ENCODE assay signal across 17 cellular contexts in the genomic region with DNA sequence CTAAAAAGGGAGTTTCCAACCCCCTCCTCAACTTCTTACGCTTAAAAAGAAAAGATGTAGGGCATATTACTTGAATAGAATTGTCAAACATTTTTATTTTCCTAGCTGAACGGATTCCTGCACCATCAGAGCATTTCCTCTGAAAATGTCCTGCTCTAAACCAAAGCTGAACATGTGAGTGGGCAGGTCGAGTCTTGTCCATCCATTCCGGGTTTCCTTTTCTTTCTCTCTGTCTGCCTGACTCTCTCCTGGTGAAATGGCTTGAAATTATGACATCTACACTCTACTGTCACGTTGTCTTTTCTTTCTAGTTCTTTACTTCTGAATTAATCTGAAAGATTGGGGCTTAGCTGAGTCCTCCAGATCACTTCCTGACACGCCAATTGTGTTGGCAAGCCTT. TPM values are rescaled to one million over a fixed set of nuclear protein-coding genes. Genes with fewer than 3 reads are reported as not detected.
"Had no signal": no experiment of that assay in that cellular context is flagged by ENCODE, and none has a peak within 500 bp of the region (broad histone marks: within the 10 kb centered on the region; RNA-seq: fewer than 3 reads in every experiment).

No MANE protein-coding gene starts in this region.

- H3K27me3 ChIP-seq: adrenal gland, upper lobe of right lung had no signal

- H3K4me1 ChIP-seq: adrenal gland, body of pancreas, heart right ventricle, psoas muscle, upper lobe of right lung had no signal

- H3K27ac Mint-ChIP-seq: activated B cell treated with CpG ODN at 0.5 μM for 24 hours; activated CD4-positive, alpha-beta T cell treated with anti-CD3 and anti-CD28 coated beads, Interleukin-2, amount 10 ng/mL, durations not matched to agents 7 days and 5 days; activated T-helper 2 cell treated with anti-CD3 and anti-CD28 coated beads, Interferon-gamma antibody, Interleukin-2, Interleukin-4, amounts not matched to agents 10 μg/mL and 5 μg/mL and 100 μg/mL, durations not matched to agents 14 hours and 24 hours and 36 hours; dendritic cell treated with granulocyte-macrophage colony-stimulating factor and Interleukin-4, amounts not matched to agents 40 ng/mL and 50 ng/mL, for 4 days; memory B cell; natural killer cell treated with Interleukin-12 subunit alpha and Interleukin-12 subunit beta and Interleukin-15 and Interleukin-18, amount 100 ng/mL, for 72 hours had no signal

- H3K9me3 ChIP-seq: adrenal gland, body of pancreas, heart right ventricle, psoas muscle, upper lobe of right lung had no signal

- H3K36me3 Mint-ChIP-seq: memory B cell; natural killer cell treated with Interleukin-12 subunit alpha and Interleukin-12 subunit beta and Interleukin-15 and Interleukin-18, amount 100 ng/mL, for 72 hours had no signal

- H3K27ac ChIP-seq: adrenal gland, body of pancreas, heart right ventricle, psoas muscle, upper lobe of right lung had no signal

- H3K36me3 ChIP-seq: adrenal gland, heart right ventricle, upper lobe of right lung had no signal

- H3K4me3 ChIP-seq: adrenal gland, body of pancreas, heart right ventricle, psoas muscle, upper lobe of right lung had no signal

- H3K9me3 Mint-ChIP-seq: activated B cell treated with CpG ODN at 0.5 μM for 24 hours; activated CD4-positive, alpha-beta T cell treated with anti-CD3 and anti-CD28 coated beads, Interleukin-2, amount 10 ng/mL, durations not matched to agents 7 days and 5 days; activated T-helper 2 cell treated with anti-CD3 and anti-CD28 coated beads, Interferon-gamma antibody, Interleukin-2, Interleukin-4, amounts not matched to agents 10 μg/mL and 5 μg/mL and 100 μg/mL, durations not matched to agents 14 hours and 24 hours and 36 hours; dendritic cell treated with granulocyte-macrophage colony-stimulating factor and Interleukin-4, amounts not matched to agents 40 ng/mL and 50 ng/mL, for 4 days; natural killer cell treated with Interleukin-12 subunit alpha and Interleukin-12 subunit beta and Interleukin-15 and Interleukin-18, amount 100 ng/mL, for 72 hours had no signal

- H3K4me3 Mint-ChIP-seq: activated B cell treated with CpG ODN at 0.5 μM for 24 hours; activated CD4-positive, alpha-beta T cell treated with anti-CD3 and anti-CD28 coated beads, Interleukin-2, amount 10 ng/mL, durations not matched to agents 7 days and 5 days; dendritic cell treated with granulocyte-macrophage colony-stimulating factor and Interleukin-4, amounts not matched to agents 40 ng/mL and 50 ng/mL, for 4 days; memory B cell; natural killer cell treated with Interleukin-12 subunit alpha and Interleukin-12 subunit beta and Interleukin-15 and Interleukin-18, amount 100 ng/mL, for 72 hours had no signal

- DNase-seq: activated B cell treated with CpG ODN at 0.5 μM for 24 hours; activated CD4-positive, alpha-beta T cell treated with anti-CD3 and anti-CD28 coated beads, Interleukin-2, amount 10 ng/mL, durations not matched to agents 7 days and 5 days; activated naive CD4-positive, alpha-beta T cell treated with anti-CD3 and anti-CD28 coated beads, Interleukin-2, amount 50 U/mL, for 16 hours; activated T-cell treated with anti-CD3 and anti-CD28 coated beads for 4 hours; occipital lobe; psoas muscle; stimulated activated CD4-positive, alpha-beta T cell treated with anti-CD3 and anti-CD28 coated beads, Interleukin-12 subunit alpha, Interleukin-12 subunit beta, amount 100 ng/mL, for 4 hours; stimulated activated naive CD4-positive, alpha-beta T cell treated with Interleukin-2 at 50 U/mL for 16 hours; upper lobe of right lung had no signal

- H3K4me1 Mint-ChIP-seq: activated B cell treated with CpG ODN at 0.5 μM for 24 hours; activated CD4-positive, alpha-beta T cell treated with anti-CD3 and anti-CD28 coated beads, Interleukin-2, amount 10 ng/mL, durations not matched to agents 7 days and 5 days; memory B cell had no signal

- ATAC-seq: body of pancreas; heart right ventricle; natural killer cell treated with Interleukin-12 subunit alpha and Interleukin-12 subunit beta and Interleukin-15 and Interleukin-18, amount 100 ng/mL, for 72 hours; psoas muscle; sciatic nerve; upper lobe of right lung had no signal

RNA-seq across cellular contexts. Expression of gene PTPN3, which starts 39.2 kb away (rescaled TPM):
- total RNA-seq: activated CD4-positive, alpha-beta T cell treated with anti-CD3 and anti-CD28 coated beads, Interleukin-2, amount 10 ng/mL, durations not matched to agents 7 days and 5 days had no signal
